ENCODE assay signal across 7 cellular contexts in the genomic region with DNA sequence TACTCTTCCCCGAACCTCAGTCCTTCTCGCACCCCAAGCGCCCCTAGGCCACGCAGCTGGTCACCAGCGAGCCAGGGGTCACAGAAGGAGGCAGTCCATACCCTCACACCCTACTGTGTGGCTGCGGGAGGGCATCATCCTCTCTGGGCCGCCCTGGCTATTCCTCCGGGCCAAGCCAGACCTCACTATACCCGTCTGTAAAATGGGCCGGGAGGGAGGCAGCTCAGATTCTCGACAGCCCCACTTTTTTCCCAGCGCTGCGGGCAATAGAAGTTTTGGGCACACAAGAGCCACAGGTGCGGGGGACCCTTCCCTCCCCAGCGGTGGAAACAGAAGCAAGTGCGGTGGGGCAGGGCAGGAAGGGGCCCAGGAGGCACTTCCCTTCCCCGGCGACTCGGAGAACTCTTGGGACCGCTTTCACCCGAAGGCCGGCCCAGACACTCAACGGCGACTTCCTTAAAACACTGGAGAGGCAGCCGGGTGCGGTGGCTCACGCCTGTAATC. TPM values are rescaled to one million over a fixed set of nuclear protein-coding genes. Genes with fewer than 3 reads are reported as not detected.
DNase-seq lines count a peak whose midpoint lies in the region; ATAC-seq and TF ChIP-seq lines count a peak whose summit lies in the region.

No MANE protein-coding gene starts in this region.

- H4K8ac ChIP-seq in IMR-90 (ENCODE audit: low read depth in 2 of 2, low read length in 2 of 2): no peak overlapping the region

- H3K36me3 Mint-ChIP-seq in stimulated activated naive B cell treated with anti-CD40 and anti-IgM and Interleukin-4, amounts not matched to agents 10 μg/mL and 1 μg/mL and 100 μg/mL, for 72 hours: peaks cover 8 to 18% of the 10 kb centered on the region in 2 donors

- no peaks in the 10 kb centered on the region for H3K9me2 ChIP-seq in MM.1S (replicated peaks; ENCODE audit: insufficient read depth, low read length)

- no peaks in the 10 kb centered on the region for H3K9me3 Mint-ChIP-seq in stimulated activated naive B cell treated with anti-CD40 and anti-IgM and Interleukin-4, amounts not matched to agents 10 μg/mL and 1 μg/mL and 100 μg/mL, for 72 hours

- H3K4me3 ChIP-seq in IMR-90 (ENCODE audit: insufficient read depth, low read depth, low read length): no peak overlapping the region
- H3K4me3 ChIP-seq in MM.1S (ENCODE audit: low read length): no peak overlapping the region

- no peak overlapping the region for H4K91ac ChIP-seq in IMR-90 (ENCODE audit: insufficient read depth, low read depth, low read length)

- H3K4me3 Mint-ChIP-seq in stimulated activated naive B cell treated with anti-CD40 and anti-IgM and Interleukin-4, amounts not matched to agents 10 μg/mL and 1 μg/mL and 100 μg/mL, for 72 hours: peak overlapping the region; percentile 81 to 95

- ATAC-seq in IMR-90 (ENCODE audit: low read depth): no peak
- ATAC-seq in Right ventricle myocardium superior (ENCODE audit: poor library complexity): no peak
- ATAC-seq in stimulated activated naive B cell treated with anti-CD40 and anti-IgM and Interleukin-4, amounts not matched to agents 10 μg/mL and 1 μg/mL and 100 μg/mL, for 72 hours (replicated peaks): no peak
- no peak for ATAC-seq in GM19397 (IDR thresholded peaks at IDR 0.05; ENCODE audit: unreplicated experiment)

- BruUV-seq in IMR-90 (replicated peaks; lab: Mats Ljungman, UMichigan): no TSS peak

- H3K56ac ChIP-seq in IMR-90 (ENCODE audit: extremely low read depth, insufficient read depth, low read length): no peak overlapping the region

- H3K18ac ChIP-seq in IMR-90 (ENCODE audit: low read depth, low read length): no peak overlapping the region

- H3K79me1 ChIP-seq in IMR-90 (ENCODE audit: low read depth in 1 of 2, low read length in 2 of 2): peaks cover 9 to 13% of the 10 kb centered on the region in 2 experiments; a peak in 2 of 4 replicates

- no peaks in the 10 kb centered on the region; the same call in 1 of the 2 replicates for H3K9me1 ChIP-seq in IMR-90 (ENCODE audit: insufficient read depth, low read length)

- in situ Hi-C loops in IMR-90 (cut with MboI; ENCODE audit: low sequenced_read_pairs): no loop called here

- H3K27ac ChIP-seq in IMR-90 (ENCODE audit: insufficient read depth, low read length) (no peak overlapping the region), MM.1S (ENCODE audit: low read length) (no peak overlapping the region)

- H3K23ac ChIP-seq in IMR-90 (ENCODE audit: low read depth, low read length): no peak overlapping the region

- H3K36me3 ChIP-seq in IMR-90 (ENCODE audit: control insufficient read depth, insufficient read depth, low read length) (no peaks in the 10 kb centered on the region), MM.1S (replicated peaks; ENCODE audit: insufficient read depth, low read length) (no peaks in the 10 kb centered on the region)

- no peak overlapping the region for H3K14ac ChIP-seq in IMR-90 (replicated peaks; ENCODE audit: low read depth, low read length)

- H3K27me3 ChIP-seq in IMR-90 (ENCODE audit: control insufficient read depth, insufficient read depth, low read length) (no peaks in the 10 kb centered on the region), MM.1S (replicated peaks; ENCODE audit: insufficient read depth, low read length) (peaks cover 62% of the 10 kb centered on the region)

- no peak for TF ChIP-seq RAD21 in IMR-90 (IDR thresholded peaks at IDR 0.05; ENCODE audit: low read length)

- peak overlapping the region; percentile 97 for H3K27ac Mint-ChIP-seq in stimulated activated naive B cell treated with anti-CD40 and anti-IgM and Interleukin-4, amounts not matched to agents 10 μg/mL and 1 μg/mL and 100 μg/mL, for 72 hours

- DNase-seq in IMR-90: no peak
- DNase-seq in UCSD-AML1 (lab: John Stamatoyannopoulos, UW; ENCODE audit: unreplicated experiment): peak; percentile 56
- DNase-seq in Right ventricle myocardium superior: peak; percentile 78
- peak; percentile 30 for DNase-seq in stimulated activated naive B cell treated with anti-CD40 and anti-IgM and Interleukin-4, amounts not matched to agents 10 μg/mL and 1 μg/mL and 100 μg/mL, for 72 hours
- no peak for DNase-seq in MM.1S
- no peak for DNase-seq in NCI-H1092 treated with DMSO at 0.1 percent for 48 hours (lab: John Stamatoyannopoulos, UW)

- no peak overlapping the region for H3K4ac ChIP-seq in IMR-90 (ENCODE audit: low read depth, low read length)

- H4K5ac ChIP-seq in IMR-90 (ENCODE audit: low read depth, low read length): no peak overlapping the region

- 97% methylated on average over 13 of the region's 27 CpGs; no CpG with 5 or more reads in 1 of the 2 experiments for WGBS in IMR-90 (ENCODE audit: extremely low coverage in 2 of 2, insufficient read length in 1 of 2), 2 experiments

- H4K20me1 ChIP-seq in IMR-90 (ENCODE audit: insufficient read depth, low read length) (peaks cover 3% of the 10 kb centered on the region; the same call in 1 of the 2 replicates), MM.1S (ENCODE audit: insufficient read depth, low read length) (no peaks in the 10 kb centered on the region)

- H2BK120ac ChIP-seq in IMR-90 (ENCODE audit: low read depth, low read length): no peak overlapping the region

- POLR2A ChIA-PET in IMR-90 (lab: Charles Lee; ENCODE audit: unreplicated experiment): no interaction called here

- no peak for TF ChIP-seq CTCF in IMR-90 (conservative IDR thresholded peaks at IDR 0.05; ENCODE audit: low read depth, low read length)
- TF ChIP-seq CTCF in MM.1S (IDR thresholded peaks at IDR 0.05; ENCODE audit: low read length): no peak

- no peak for TF ChIP-seq POLR2A in IMR-90 (IDR thresholded peaks at IDR 0.05; ENCODE audit: low read depth, low read length)

- CTCF ChIA-PET in IMR-90 (lab: Yijun Ruan, JAX): no interaction called here

- H3K4me1 ChIP-seq in IMR-90 (ENCODE audit: control insufficient read depth, insufficient read depth, low read length) (no peaks in the 10 kb centered on the region; the same call in 1 of the 2 replicates), MM.1S (ENCODE audit: low read length) (0 out of 2 replicates have a peak, but pooled peaks cover 1% of the 10 kb centered on the region)

- H2AK5ac ChIP-seq in IMR-90 (ENCODE audit: low read depth, low read length): peak overlapping the region; percentile 78; the same call in 1 of the 2 replicates

- H3K79me2 ChIP-seq in MM.1S (ENCODE audit: low read length): no peaks in the 10 kb centered on the region

- dilution Hi-C loops in IMR-90 (cut with HindIII; ENCODE audit: low sequenced_read_pairs, unreplicated experiment): no loop called here

- H3K9ac ChIP-seq in IMR-90 (ENCODE audit: low read depth, low read length) (no peak overlapping the region), MM.1S (ENCODE audit: low read length) (no peak overlapping the region)

- H2BK20ac ChIP-seq in IMR-90 (ENCODE audit: low read depth, low read length): no peak overlapping the region

- peaks cover 21 to 51% of the 10 kb centered on the region in 2 donors for H3K4me1 Mint-ChIP-seq in stimulated activated naive B cell treated with anti-CD40 and anti-IgM and Interleukin-4, amounts not matched to agents 10 μg/mL and 1 μg/mL and 100 μg/mL, for 72 hours

- H3F3A ChIP-seq in MM.1S (ENCODE audit: insufficient read depth, low read length): no peaks in the 10 kb centered on the region

- intact Hi-C loops in IMR-90 (cut with micrococcal nuclease): loop anchor here (10.0 kb wide), 1 partner anchor 152 kb away; a partner anchor contains a TSS
- intact Hi-C loops in Right ventricle myocardium superior (cut with DNase I): no loop called here

- H2AK9ac ChIP-seq in IMR-90 (replicated peaks; ENCODE audit: low read depth, low read length, poor library complexity): peak overlapping the region; percentile 89

- H2BK5ac ChIP-seq in IMR-90 (ENCODE audit: low read depth, low read length, poor library complexity, severe bottlenecking): no peak overlapping the region

- H3K4me2 ChIP-seq in IMR-90 (ENCODE audit: low read depth, low read length): no peak overlapping the region
- no peak overlapping the region for H3K4me2 ChIP-seq in MM.1S (ENCODE audit: low read depth, low read length)

- no peaks in the 10 kb centered on the region for H3K27me3 Mint-ChIP-seq in stimulated activated naive B cell treated with anti-CD40 and anti-IgM and Interleukin-4, amounts not matched to agents 10 μg/mL and 1 μg/mL and 100 μg/mL, for 72 hours

- H2AFZ ChIP-seq in IMR-90 (replicated peaks; ENCODE audit: low read length, poor library complexity) (no peak overlapping the region), MM.1S (ENCODE audit: low read length) (no peak overlapping the region)

- H3K9me3 ChIP-seq in IMR-90 (ENCODE audit: control insufficient read depth, insufficient read depth, low read length) (no peaks in the 10 kb centered on the region), MM.1S (replicated peaks; ENCODE audit: insufficient read depth, low read length) (no peaks in the 10 kb centered on the region)

- no peak overlapping the region for H2BK15ac ChIP-seq in IMR-90 (ENCODE audit: low read depth, low read length)

TF ChIP-seq in IMR-90, 13 proteins besides CTCF, POLR2A, EP300 and RAD21 (continues in another document):
- no peak for TF ChIP-seq MAFK (IDR thresholded peaks at IDR 0.05; ENCODE audit: low read depth, low read length)
- no peak for TF ChIP-seq BHLHE40 (IDR thresholded peaks at IDR 0.05; ENCODE audit: low read depth, low read length)
- TF ChIP-seq, protein P1, sequence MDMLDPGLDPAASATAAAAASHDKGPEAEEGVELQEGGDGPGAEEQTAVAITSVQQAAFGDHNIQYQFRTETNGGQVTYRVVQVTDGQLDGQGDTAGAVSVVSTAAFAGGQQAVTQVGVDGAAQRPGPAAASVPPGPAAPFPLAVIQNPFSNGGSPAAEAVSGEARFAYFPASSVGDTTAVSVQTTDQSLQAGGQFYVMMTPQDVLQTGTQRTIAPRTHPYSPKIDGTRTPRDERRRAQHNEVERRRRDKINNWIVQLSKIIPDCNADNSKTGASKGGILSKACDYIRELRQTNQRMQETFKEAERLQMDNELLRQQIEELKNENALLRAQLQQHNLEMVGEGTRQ (IDR thresholded peaks at IDR 0.05; ENCODE audit: low read depth, low read length): no peak
- TF ChIP-seq FOS (IDR thresholded peaks at IDR 0.05; ENCODE audit: low read depth, low read length): no peak
- no peak for TF ChIP-seq CHD1 (IDR thresholded peaks at IDR 0.05; ENCODE audit: low read depth, low read length)
- no peak for TF ChIP-seq RCOR1 (IDR thresholded peaks at IDR 0.05; ENCODE audit: insufficient replicate concordance, low read length)
- no peak for TF ChIP-seq CEBPB (IDR thresholded peaks at IDR 0.05; ENCODE audit: low read depth, low read length)

RNA-seq across cellular contexts. Expression of a gene that starts 5.6 kb away (rescaled TPM):
- total RNA-seq in IMR-90 (2012; rRNA removed): 1.4 and 1.9 TPM in 2 replicates
- 4.5 and 4.9 TPM in 2 replicates for polyA plus RNA-seq in IMR-90 (2012; rRNA removed)
- polyA plus RNA-seq in IMR-90 (2012; cell fraction: cytosol; rRNA removed): 1.7 and 6.3 TPM in 2 replicates
- polyA plus RNA-seq in IMR-90 (2012; cell fraction: nucleus; rRNA removed; ENCODE audit: low replicate concordance): 11.8 and 32.4 TPM in 2 replicates
- 19.1 TPM for total RNA-seq in Right ventricle myocardium superior

RNA-seq across cellular contexts. Expression of a gene that starts 35.5 kb away (rescaled TPM):
- total RNA-seq in IMR-90 (2012; rRNA removed): under 0.01 TPM in 1 of 2 replicates, not detected in the other
- 0.09 and 0.36 TPM in 2 replicates for polyA plus RNA-seq in IMR-90 (2012; rRNA removed)
- 0.02 and 0.40 TPM in 2 replicates for polyA plus RNA-seq in IMR-90 (2012; cell fraction: cytosol; rRNA removed)
- polyA plus RNA-seq in IMR-90 (2012; cell fraction: nucleus; rRNA removed; ENCODE audit: low replicate concordance): 0.10 and 0.17 TPM in 2 replicates
- not detected for total RNA-seq in Right ventricle myocardium superior

Comparison
In these comparisons a context has a peak if more than half of its experiments do, and no peak if none do; other contexts are left out.
1. DNase-seq: peak in UCSD-AML1 (single experiment), Right ventricle myocardium superior (single experiment) and stimulated activated naive B cell treated with anti-CD40 and anti-IgM and Interleukin-4, amounts not matched to agents 10 μg/mL and 1 μg/mL and 100 μg/mL, for 72 hours (single experiment); none in IMR-90 (single experiment), MM.1S (single experiment) and NCI-H1092 treated with DMSO at 0.1 percent for 48 hours (single experiment).